ENCODE assay signal across 16 cellular contexts in genomic region chr12:49223590-49224369, GRCh38. TPM values are rescaled to one million over a fixed set of nuclear protein-coding genes. Genes with fewer than 3 reads are reported as not detected.
A peak's percentile ranks its signal among the peaks of the same experiment; 100 is the strongest.
DNase-seq lines count a peak whose midpoint lies in the region; TF ChIP-seq lines count a peak whose summit lies in the region.
"Had no signal": no experiment of that assay in that cellular context is flagged by ENCODE, and none has a peak within 500 bp of the region (broad histone marks: within the 10 kb centered on the region; RNA-seq: fewer than 3 reads in every experiment).

No MANE protein-coding gene starts in this region.

- peaks cover 2% of the 10 kb centered on the region; the same call in 1 of the 2 replicates for H3K27me3 Mint-ChIP-seq in HFFc6 (ENCODE audit: insufficient read depth)
- H3K27me3 Mint-ChIP-seq: activated B cell treated with CpG ODN at 0.5 μM for 24 hours; naive thymus-derived CD8-positive, alpha-beta T cell had no signal

- peaks cover 29% of the 10 kb centered on the region for H3K4me1 Mint-ChIP-seq in HFFc6 (ENCODE audit: low read depth)

- H3K27ac ChIP-seq in layer of hippocampus (ENCODE audit: low read depth, low read length) (peak overlapping the region; percentile 19), skin epidermis (peak overlapping the region in 16 of 21 experiments; percentile 45 to 86 (median 66))
- H3K27ac ChIP-seq: foreskin keratinocyte had no signal

- TF ChIP-seq CTCF in HFFc6 (IDR thresholded peaks at IDR 0.05) = no peak

- H3K27ac Mint-ChIP-seq in HFFc6 = peak overlapping the region; percentile 38; the same call in 1 of the 2 replicates
- H3K27ac Mint-ChIP-seq: activated B cell treated with CpG ODN at 0.5 μM for 24 hours; activated T-helper 2 cell treated with anti-CD3 and anti-CD28 coated beads, Interferon-gamma antibody, Interleukin-2, Interleukin-4, amounts not matched to agents 10 μg/mL and 5 μg/mL and 100 μg/mL, durations not matched to agents 14 hours and 24 hours and 36 hours had no signal

- H3K36me3 Mint-ChIP-seq in HFFc6 (ENCODE audit: low read depth) = no peaks in the 10 kb centered on the region
- H3K36me3 Mint-ChIP-seq: naive thymus-derived CD8-positive, alpha-beta T cell had no signal

- H3K4me3 ChIP-seq in skin epidermis = no peak overlapping the region
- H3K4me3 ChIP-seq: lung had no signal

- no peak overlapping the region for H3K4me3 Mint-ChIP-seq in HFFc6
- H3K4me3 Mint-ChIP-seq: activated B cell treated with CpG ODN at 0.5 μM for 24 hours; naive thymus-derived CD8-positive, alpha-beta T cell had no signal

- no peaks in the 10 kb centered on the region for H3K9me3 Mint-ChIP-seq in HFFc6
- H3K9me3 Mint-ChIP-seq: activated B cell treated with CpG ODN at 0.5 μM for 24 hours; activated T-helper 2 cell treated with anti-CD3 and anti-CD28 coated beads, Interferon-gamma antibody, Interleukin-2, Interleukin-4, amounts not matched to agents 10 μg/mL and 5 μg/mL and 100 μg/mL, durations not matched to agents 14 hours and 24 hours and 36 hours; naive thymus-derived CD8-positive, alpha-beta T cell had no signal

- H3K27me3 ChIP-seq in layer of hippocampus (ENCODE audit: control insufficient read depth, insufficient read depth, low read length) = no peaks in the 10 kb centered on the region

- DNase-seq in HFFc6 (no peak), SK-N-DZ (ENCODE audit: low spot score) (peak; percentile 84), NCI-H2081 (lab: John Stamatoyannopoulos, UW) (no peak), HT-29 (ENCODE audit: low spot score) (no peak), SHP77 (lab: John Stamatoyannopoulos, UW) (no peak)
- no peak for DNase-seq in activated CD4-positive, alpha-beta T cell treated with anti-CD3 and anti-CD28 coated beads for 48 hours
- DNase-seq: activated B cell treated with CpG ODN at 0.5 μM for 24 hours; Calu3; foreskin keratinocyte; GDM1; naive thymus-derived CD8-positive, alpha-beta T cell; stimulated activated CD4-positive, alpha-beta T cell treated with anti-CD3 and anti-CD28 coated beads, Interleukin-2, amount 100 ng/mL, for 48 hours had no signal

RNA-seq across cellular contexts. Expression of gene TUBA1A, which starts 34.9 kb away (rescaled TPM):
- 100 to 1,000 TPM; 227 to 300 (median 257) TPM for total RNA-seq in HFFc6 (2021; fragmentation: NEBNext Ultra II Directional; extraction: Animal tissue kit (Norgen Biotek cat#: 25700))
- polyA plus RNA-seq in SK-N-DZ (2014; cell fraction: cytosol; rRNA removed) = 3,823 and 4,070 TPM in 2 replicates
- polyA plus RNA-seq in SK-N-DZ (2014; cell fraction: nucleus; rRNA removed) = 973 and 1,840 TPM in 2 replicates
- 6.1 and 7.3 TPM in 2 replicates for total RNA-seq in HT-29 (2014; rRNA removed; shearing (Covaris generic))

RNA-seq across cellular contexts. Expression of gene TUBA1C, which starts 41.1 kb away (rescaled TPM):
- 1,000 to 10,000 TPM in 3 of 6 experiments, 100 to 1,000 TPM in 3; 571 to 1,139 (median 936) TPM for total RNA-seq in HFFc6 (2021; fragmentation: NEBNext Ultra II Directional; extraction: Animal tissue kit (Norgen Biotek cat#: 25700))
- polyA plus RNA-seq in SK-N-DZ (2014; cell fraction: cytosol; rRNA removed) = 6.9 and 9.3 TPM in 2 replicates
- polyA plus RNA-seq in SK-N-DZ (2014; cell fraction: nucleus; rRNA removed) = 0.52 and 4.8 TPM in 2 replicates
- 978 and 1,044 TPM in 2 replicates for total RNA-seq in HT-29 (2014; rRNA removed; shearing (Covaris generic))

Comparison
In these comparisons a context has a peak if more than half of its experiments do, and no peak if none do; other contexts are left out.
1. RNA of gene TUBA1A, which starts 34.9 kb away (total RNA-seq): 227 to 300 TPM in HFFc6; 6.1 to 7.3 TPM in HT-29; every median in the first group is over 10 times any median in the second.